Comparison of ENCODE assay signal across 8 cellular contexts in the genomic region with DNA sequence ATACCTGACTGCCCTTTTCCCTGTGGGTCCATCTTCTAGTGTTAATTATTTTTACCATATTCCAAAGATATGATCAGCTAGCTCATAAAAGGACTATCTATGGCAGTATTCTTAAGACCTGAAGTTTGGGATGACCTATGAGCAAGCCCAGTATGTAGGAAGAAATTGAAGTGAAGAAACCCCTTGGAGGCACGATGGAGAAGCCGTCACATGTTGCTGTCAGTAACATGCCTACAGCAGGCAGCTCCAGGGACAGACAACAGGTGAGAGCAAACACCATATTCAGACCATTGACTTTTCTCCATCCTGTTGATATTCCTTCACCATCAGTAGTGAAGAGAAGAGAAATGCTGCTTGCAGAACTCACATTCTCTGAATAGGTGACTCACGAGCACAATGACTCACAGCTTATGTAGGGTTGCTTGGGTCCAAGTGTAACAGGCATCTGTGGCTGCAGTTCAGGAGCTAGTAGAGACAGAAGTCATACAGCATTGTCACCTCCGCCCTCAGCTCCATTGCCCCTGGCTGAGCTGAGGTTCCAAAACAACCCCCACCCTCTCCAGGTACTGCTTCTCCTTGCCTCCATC. TPM values are rescaled to one million over a fixed set of nuclear protein-coding genes. Genes with fewer than 3 reads are reported as not detected.
DNase-seq lines count a peak whose midpoint lies in the region; ATAC-seq and TF ChIP-seq lines count a peak whose summit lies in the region.
"Had no signal": no experiment of that assay in that cellular context is flagged by ENCODE, and none has a peak within 500 bp of the region (broad histone marks: within the 10 kb centered on the region; RNA-seq: fewer than 3 reads in every experiment).

No MANE protein-coding gene starts in this region.

- intact Hi-C loops in mammary epithelial cell (cut with micrococcal nuclease), result no loop called here
- intact Hi-C loops in cardiac septum (cut with DNase I), result no loop called here

- H3K4me2 ChIP-seq in mammary epithelial cell (ENCODE audit: insufficient read depth, low read depth, low read length), result no peak overlapping the region
- H3K4me2 ChIP-seq: neural progenitor cell had no signal

- H3K4me1 Mint-ChIP-seq in stimulated activated memory B cell treated with anti-CD40 and anti-IgM and Interleukin-4, amounts not matched to agents 10 μg/mL and 1 μg/mL and 100 μg/mL, for 72 hours, result no peaks in the 10 kb centered on the region

- peak; percentile 45 for ATAC-seq in omental fat pad (ENCODE audit: low FRiP score)
- no peak for ATAC-seq in stimulated activated memory B cell treated with anti-CD40 and anti-IgM and Interleukin-4, amounts not matched to agents 10 μg/mL and 1 μg/mL and 100 μg/mL, for 72 hours

- H3K9me3 ChIP-seq in mammary epithelial cell (replicated peaks; ENCODE audit: insufficient read depth, low read length), result no peaks in the 10 kb centered on the region

- H3K9ac ChIP-seq in mammary epithelial cell (ENCODE audit: insufficient read depth, low read length), result no peak overlapping the region
- H3K9ac ChIP-seq: neural progenitor cell had no signal

- H3K27me3 ChIP-seq in mammary epithelial cell (ENCODE audit: insufficient read depth, low read length), result peaks cover 5% of the 10 kb centered on the region
- H3K27me3 ChIP-seq: neural progenitor cell had no signal

- in situ Hi-C loops in mammary epithelial cell (cut with MboI; ENCODE audit: low sequenced_read_pairs in 2 of 2), result no loop called here

- TF ChIP-seq CTCF in mammary epithelial cell (conservative IDR thresholded peaks at IDR 0.05 in 1 of 2, IDR thresholded peaks at IDR 0.05 in 1 of 2; ENCODE audit: extremely low read depth in 1 of 2, insufficient read depth in 1 of 2, low read depth in 1 of 2, low read length in 2 of 2) (no peak), omental fat pad (IDR thresholded peaks at IDR 0.05) (no peak)

- DNase-seq in Daoy (ENCODE audit: low read depth) (peak; percentile 84), LHCN-M2 (ENCODE audit: low read depth) (peak; percentile 90), mammary epithelial cell (peak; percentile 83), omental fat pad (ENCODE audit: low spot score) (no peak), NCI-H1092 (lab: John Stamatoyannopoulos, UW) (no peak), cardiac septum (ENCODE audit: low spot score) (no peak)

- H3K36me3 Mint-ChIP-seq in stimulated activated memory B cell treated with anti-CD40 and anti-IgM and Interleukin-4, amounts not matched to agents 10 μg/mL and 1 μg/mL and 100 μg/mL, for 72 hours, result no peaks in the 10 kb centered on the region
- H3K36me3 Mint-ChIP-seq: neural progenitor cell had no signal

- H3K27ac Mint-ChIP-seq in stimulated activated memory B cell treated with anti-CD40 and anti-IgM and Interleukin-4, amounts not matched to agents 10 μg/mL and 1 μg/mL and 100 μg/mL, for 72 hours, result no peak overlapping the region
- H3K27ac Mint-ChIP-seq: neural progenitor cell had no signal

- WGBS in mammary epithelial cell (ENCODE audit: low coverage, missing lambda C conversion rate), result 38% methylated on average over 4 of the region's 4 CpGs

- dilution Hi-C loops in mammary epithelial cell (cut with HindIII; ENCODE audit: low sequenced_read_pairs), result no loop called here

- H3K79me2 ChIP-seq in mammary epithelial cell (ENCODE audit: insufficient read depth, low read length), result no peaks in the 10 kb centered on the region

- H3K27me3 Mint-ChIP-seq in stimulated activated memory B cell treated with anti-CD40 and anti-IgM and Interleukin-4, amounts not matched to agents 10 μg/mL and 1 μg/mL and 100 μg/mL, for 72 hours, result peaks cover 75% of the 10 kb centered on the region

- no peaks in the 10 kb centered on the region for H3K36me3 ChIP-seq in mammary epithelial cell (ENCODE audit: insufficient read depth, low read length)
- H3K36me3 ChIP-seq: neural progenitor cell had no signal

- CTCF ChIA-PET in mammary epithelial cell (lab: Charles Lee; ENCODE audit: low non-redundant PET), result no interaction called here

- no peaks in the 10 kb centered on the region for H4K20me1 ChIP-seq in mammary epithelial cell (ENCODE audit: insufficient read depth, low read length)

- no peak overlapping the region for H3K4me3 ChIP-seq in mammary epithelial cell (replicated peaks in 1 of 3; ENCODE audit: insufficient read depth in 1 of 3, low read depth in 2 of 3, low read length in 3 of 3)
- H3K4me3 ChIP-seq: neural progenitor cell had no signal

- H3K4me3 Mint-ChIP-seq in stimulated activated memory B cell treated with anti-CD40 and anti-IgM and Interleukin-4, amounts not matched to agents 10 μg/mL and 1 μg/mL and 100 μg/mL, for 72 hours, result no peak overlapping the region
- H3K4me3 Mint-ChIP-seq: neural progenitor cell had no signal

- no peak overlapping the region for H3K27ac ChIP-seq in mammary epithelial cell (ENCODE audit: insufficient read depth, low read depth, low read length)
- H3K27ac ChIP-seq: neural progenitor cell had no signal

- no peaks in the 10 kb centered on the region for H3K9me3 Mint-ChIP-seq in stimulated activated memory B cell treated with anti-CD40 and anti-IgM and Interleukin-4, amounts not matched to agents 10 μg/mL and 1 μg/mL and 100 μg/mL, for 72 hours
- H3K9me3 Mint-ChIP-seq: neural progenitor cell had no signal

- no peak overlapping the region for H2AFZ ChIP-seq in mammary epithelial cell (ENCODE audit: low read depth, low read length)
- H2AFZ ChIP-seq: neural progenitor cell had no signal

- BruUV-seq in mammary epithelial cell (replicated peaks; lab: Mats Ljungman, UMichigan), result no TSS peak

- H3K4me1 ChIP-seq in mammary epithelial cell (ENCODE audit: insufficient read depth, low read length), result peaks cover 6% of the 10 kb centered on the region
- H3K4me1 ChIP-seq: neural progenitor cell had no signal

RNA-seq across cellular contexts. Expression of a gene that starts 8.4 kb away (rescaled TPM):
- total RNA-seq in Daoy (2014; rRNA removed; shearing (Covaris generic)), result not detected in 2 replicates
- total RNA-seq in LHCN-M2 (2014; rRNA removed), result not detected in 2 replicates
- not detected for polyA plus RNA-seq in LHCN-M2 (2012)
- not detected for total RNA-seq in mammary epithelial cell
- polyA plus RNA-seq in mammary epithelial cell, result not detected
- polyA minus RNA-seq in mammary epithelial cell, result not detected
- total RNA-seq in omental fat pad, result not detected
- total RNA-seq in cardiac septum, result not detected

Comparison
In these comparisons a context has a peak if more than half of its experiments do, and no peak if none do; other contexts are left out.
1. DNase-seq: peak in Daoy (single experiment), LHCN-M2 (single experiment) and mammary epithelial cell (single experiment); none in omental fat pad (single experiment), NCI-H1092 (single experiment) and cardiac septum (single experiment).